In genomic region chr10:5582736-5583135, GRCh38 we compare ENCODE assay signal across 1 cellular context.
TF ChIP-seq lines count a peak whose summit lies in the region.

No MANE protein-coding gene starts in this region.

TF ChIP-seq in GM12878, 131 proteins besides CTCF, POLR2A, EP300 and RAD21:
- TF ChIP-seq JUNB (IDR thresholded peaks at IDR 0.05) (0 out of 2 replicates have a peak, but pooled peaks have one; percentile 16), EED (IDR thresholded peaks at IDR 0.05; ENCODE audit: low read depth) (peak; percentile 30; the same call in 1 of the 2 replicates), CHD2 (IDR thresholded peaks at IDR 0.05; ENCODE audit: borderline replicate concordance, low read depth, low read length) (no peak)
